9 cellular contexts compared by ENCODE assay signal in the genomic region with DNA sequence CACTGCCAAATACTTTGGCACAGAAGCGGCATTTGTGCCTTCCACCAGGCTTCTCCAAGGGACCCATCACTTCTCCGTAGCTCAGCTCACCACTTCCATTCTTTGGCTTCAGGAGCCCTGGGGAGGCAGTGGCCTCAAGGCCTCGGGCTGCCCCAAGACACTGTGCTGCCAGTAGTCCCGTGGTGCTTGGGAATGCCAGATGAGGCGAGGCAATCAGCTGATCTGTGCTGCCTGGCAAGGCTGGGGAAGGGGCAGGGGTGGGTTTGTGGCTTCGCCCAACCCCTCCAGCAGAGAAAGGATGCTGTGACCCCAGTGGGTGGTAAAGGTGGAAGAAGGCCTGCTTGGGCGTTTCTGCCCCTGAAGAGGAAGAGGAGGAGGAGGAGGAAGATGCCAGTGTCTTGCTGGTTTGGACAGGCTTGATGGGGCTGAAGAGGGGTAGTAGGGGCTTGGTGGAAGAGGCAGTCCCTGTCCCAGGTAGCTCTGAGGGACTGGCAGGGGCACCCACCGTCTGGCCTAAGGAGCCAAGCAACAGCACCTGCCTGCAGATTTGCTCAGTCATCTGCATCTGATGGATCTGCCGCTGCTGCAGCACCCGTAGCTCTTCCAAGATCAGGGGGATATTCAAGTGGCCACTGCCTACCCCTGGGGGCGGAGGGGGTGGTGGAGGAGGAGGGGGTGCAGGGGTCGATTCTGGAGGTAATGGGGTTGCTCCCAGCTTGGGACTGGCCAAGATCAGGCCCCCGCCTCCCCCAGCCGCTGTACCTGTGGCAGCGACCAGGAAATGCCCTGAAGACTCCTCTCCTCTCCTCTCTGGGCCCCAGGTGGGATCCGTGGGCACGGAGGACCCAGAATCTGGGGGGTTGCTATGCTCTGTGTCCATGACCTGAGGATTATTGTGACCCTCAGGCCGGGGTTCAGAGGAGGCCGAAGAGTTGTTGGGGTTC. TPM values are rescaled to one million over a fixed set of nuclear protein-coding genes. Genes with fewer than 3 reads are reported as not detected.
DNase-seq lines count a peak whose midpoint lies in the region; ATAC-seq and TF ChIP-seq lines count a peak whose summit lies in the region.
"Had no signal": no experiment of that assay in that cellular context is flagged by ENCODE, and none has a peak within 500 bp of the region (broad histone marks: within the 10 kb centered on the region; RNA-seq: fewer than 3 reads in every experiment).

No MANE protein-coding gene starts in this region.

- no peak for ATAC-seq in activated CD8-positive, alpha-beta memory T cell treated with anti-CD3 and anti-CD28 coated beads, Interleukin-2, amount 10 ng/mL, durations not matched to agents 7 days and 5 days
- ATAC-seq in HG03095 (IDR thresholded peaks at IDR 0.05; ENCODE audit: unreplicated experiment) (no peak), gastrocnemius medialis (no peak)

- H3K27me3 ChIP-seq in kidney epithelial cell (ENCODE audit: control insufficient read depth, insufficient read depth, low read length) (no peaks in the 10 kb centered on the region), subcutaneous abdominal adipose tissue (ENCODE audit: control insufficient read depth in 5 of 5, insufficient read depth in 4 of 5, low read length in 5 of 5) (no peaks in the 10 kb centered on the region), gastrocnemius medialis (peaks cover 0 to 6% (median 0%) of the 10 kb centered on the region in 3 donors)

- no peaks in the 10 kb centered on the region for H3K9me3 Mint-ChIP-seq in activated CD8-positive, alpha-beta memory T cell treated with anti-CD3 and anti-CD28 coated beads, Interleukin-2, amount 10 ng/mL, durations not matched to agents 7 days and 5 days (ENCODE audit: low read depth)
- no peaks in the 10 kb centered on the region for H3K9me3 Mint-ChIP-seq in activated naive CD8-positive, alpha-beta T cell treated with anti-CD3 and anti-CD28 coated beads for 36 hours

- H3K4me1 Mint-ChIP-seq in activated CD8-positive, alpha-beta memory T cell treated with anti-CD3 and anti-CD28 coated beads, Interleukin-2, amount 10 ng/mL, durations not matched to agents 7 days and 5 days, result peaks cover 13% of the 10 kb centered on the region
- peaks cover 22% of the 10 kb centered on the region for H3K4me1 Mint-ChIP-seq in activated naive CD8-positive, alpha-beta T cell treated with anti-CD3 and anti-CD28 coated beads for 36 hours

- no peak for TF ChIP-seq POLR2A in gastrocnemius medialis (IDR thresholded peaks at IDR 0.05)

- no peak overlapping the region for H3K27ac Mint-ChIP-seq in activated CD8-positive, alpha-beta memory T cell treated with anti-CD3 and anti-CD28 coated beads, Interleukin-2, amount 10 ng/mL, durations not matched to agents 7 days and 5 days
- H3K27ac Mint-ChIP-seq in activated naive CD8-positive, alpha-beta T cell treated with anti-CD3 and anti-CD28 coated beads for 36 hours, result no peak overlapping the region

- H3K27me3 Mint-ChIP-seq in activated CD8-positive, alpha-beta memory T cell treated with anti-CD3 and anti-CD28 coated beads, Interleukin-2, amount 10 ng/mL, durations not matched to agents 7 days and 5 days, result peaks cover 17% of the 10 kb centered on the region
- no peaks in the 10 kb centered on the region for H3K27me3 Mint-ChIP-seq in activated naive CD8-positive, alpha-beta T cell treated with anti-CD3 and anti-CD28 coated beads for 36 hours

- no peaks in the 10 kb centered on the region for H3K36me3 Mint-ChIP-seq in activated CD8-positive, alpha-beta memory T cell treated with anti-CD3 and anti-CD28 coated beads, Interleukin-2, amount 10 ng/mL, durations not matched to agents 7 days and 5 days
- H3K36me3 Mint-ChIP-seq in activated naive CD8-positive, alpha-beta T cell treated with anti-CD3 and anti-CD28 coated beads for 36 hours, result no peaks in the 10 kb centered on the region

- no peaks in the 10 kb centered on the region for H3K9me3 ChIP-seq in subcutaneous abdominal adipose tissue (ENCODE audit: control insufficient read depth in 5 of 5, low read length in 5 of 5)
- no peaks in the 10 kb centered on the region for H3K9me3 ChIP-seq in gastrocnemius medialis

- in situ Hi-C loops in gastrocnemius medialis (cut with MboI; ENCODE audit: low sequenced_read_pairs in 4 of 4), result no loop called here

- peaks cover 0 to 18% (median 12%) of the 10 kb centered on the region in 5 donors for H3K4me1 ChIP-seq in subcutaneous abdominal adipose tissue (ENCODE audit: control insufficient read depth in 5 of 5, insufficient read depth in 5 of 5, low read length in 5 of 5)
- H3K4me1 ChIP-seq in gastrocnemius medialis, result peaks cover 0 to 5% of the 10 kb centered on the region in 2 donors

- H3K36me3 ChIP-seq in kidney epithelial cell (ENCODE audit: control insufficient read depth, insufficient read depth, low read length) (peaks cover 1% of the 10 kb centered on the region), subcutaneous abdominal adipose tissue (ENCODE audit: control insufficient read depth in 5 of 5, insufficient read depth in 5 of 5, low read length in 5 of 5) (no peaks in the 10 kb centered on the region), gastrocnemius medialis (no peaks in the 10 kb centered on the region)

- CTCF ChIA-PET in activated CD8-positive, alpha-beta memory T cell treated with anti-CD3 and anti-CD28 coated beads, Interleukin-2, amount 10 ng/mL, durations not matched to agents 7 days and 5 days (lab: Charles Lee), result interaction anchor here (2.2 kb wide), 1 partner anchor 32 kb away, joined by 11 read pairs; no protein-coding TSS in a partner anchor

- peak overlapping the region; percentile 70 for H3K4me3 Mint-ChIP-seq in activated CD8-positive, alpha-beta memory T cell treated with anti-CD3 and anti-CD28 coated beads, Interleukin-2, amount 10 ng/mL, durations not matched to agents 7 days and 5 days
- peak overlapping the region; percentile 80 for H3K4me3 Mint-ChIP-seq in activated naive CD8-positive, alpha-beta T cell treated with anti-CD3 and anti-CD28 coated beads for 36 hours

- H3K27ac ChIP-seq in subcutaneous abdominal adipose tissue (ENCODE audit: low read depth, low read length) (no peak overlapping the region), gastrocnemius medialis (no peak overlapping the region)

- no peak for TF ChIP-seq CTCF in kidney epithelial cell (IDR thresholded peaks at IDR 0.05; ENCODE audit: insufficient read depth, low read length, poor library complexity, severe bottlenecking)
- no peak for TF ChIP-seq CTCF in gastrocnemius medialis (IDR thresholded peaks at IDR 0.05 in 4 of 5, conservative IDR thresholded peaks at IDR 0.05 in 1 of 5)

- H3K4me3 ChIP-seq in kidney epithelial cell (ENCODE audit: low read depth, low read length), result peak overlapping the region; percentile 90
- peak overlapping the region in 3 of 5 donors; percentile 72 to 73 (median 73) for H3K4me3 ChIP-seq in subcutaneous abdominal adipose tissue (ENCODE audit: low read depth in 1 of 5, low read length in 5 of 5)
- H3K4me3 ChIP-seq in gastrocnemius medialis, result peak overlapping the region in 2 of 4 donors; percentile 74 to 85

- intact Hi-C loops in gastrocnemius medialis (cut with DNase I; ENCODE audit: low total_unique reads), result no loop called here

- no peak for DNase-seq in activated CD8-positive, alpha-beta memory T cell treated with anti-CD3 and anti-CD28 coated beads, Interleukin-2, amount 10 ng/mL, durations not matched to agents 7 days and 5 days
- no peak for DNase-seq in activated CD8-positive, alpha-beta memory T cell treated with anti-CD3 and anti-CD28 coated beads, Interleukin-2, amount 50 U/mL, for 4 hours
- no peak for DNase-seq in activated naive CD8-positive, alpha-beta T cell treated with anti-CD3 and anti-CD28 coated beads for 36 hours
- DNase-seq in kidney epithelial cell (ENCODE audit: low read depth) (no peak), NCI-H1694 treated with DMSO at 0.1 percent for 48 hours (lab: John Stamatoyannopoulos, UW) (no peak), gastrocnemius medialis (no peak)

- no peak overlapping the region for H3K9ac ChIP-seq in subcutaneous abdominal adipose tissue (ENCODE audit: low read length in 5 of 5)

RNA-seq across cellular contexts. Expression of gene SALL2, which starts 1.3 kb away (rescaled TPM):
- 1 to 10 TPM; 1.3 to 1.5 TPM for total RNA-seq in activated CD8-positive, alpha-beta memory T cell treated with anti-CD3 and anti-CD28 coated beads, Interleukin-2, amount 10 ng/mL, durations not matched to agents 7 days and 5 days
- 1 to 10 TPM; 4.4 to 5.2 TPM for total RNA-seq in activated naive CD8-positive, alpha-beta T cell treated with anti-CD3 and anti-CD28 coated beads for 36 hours
- total RNA-seq in kidney epithelial cell (14.2 and 17.1 TPM in 2 replicates), gastrocnemius medialis (1 to 10 TPM in 3 of 4 donors, under 1 TPM in 1; 0.80 to 2.0 (median 1.1) TPM)

RNA-seq across cellular contexts. Expression of gene METTL3, which starts 13.7 kb away (rescaled TPM):
- total RNA-seq in activated CD8-positive, alpha-beta memory T cell treated with anti-CD3 and anti-CD28 coated beads, Interleukin-2, amount 10 ng/mL, durations not matched to agents 7 days and 5 days, result 10 to 100 TPM; 93.5 to 94.1 TPM
- total RNA-seq in activated naive CD8-positive, alpha-beta T cell treated with anti-CD3 and anti-CD28 coated beads for 36 hours, result 10 to 100 TPM; 52.2 to 54.2 TPM
- 37.7 and 40.4 TPM in 2 replicates for total RNA-seq in kidney epithelial cell
- total RNA-seq in gastrocnemius medialis, result 10 to 100 TPM; 16.5 to 52.4 (median 34.6) TPM

RNA-seq across cellular contexts. Expression of gene TOX4, which starts 47.9 kb away (rescaled TPM):
- total RNA-seq in activated CD8-positive, alpha-beta memory T cell treated with anti-CD3 and anti-CD28 coated beads, Interleukin-2, amount 10 ng/mL, durations not matched to agents 7 days and 5 days, result 10 to 100 TPM; 72.7 to 87.1 TPM
- 10 to 100 TPM; 76.5 to 78.0 TPM for total RNA-seq in activated naive CD8-positive, alpha-beta T cell treated with anti-CD3 and anti-CD28 coated beads for 36 hours
- total RNA-seq in kidney epithelial cell, result 67.4 and 84.5 TPM in 2 replicates
- 100 to 1,000 TPM in 2 of 4 donors, 10 to 100 TPM in 2; 57.2 to 135 (median 112) TPM for total RNA-seq in gastrocnemius medialis

RNA-seq across cellular contexts. Expression of gene RAB2B, which starts 48.1 kb away (rescaled TPM):
- total RNA-seq in activated CD8-positive, alpha-beta memory T cell treated with anti-CD3 and anti-CD28 coated beads, Interleukin-2, amount 10 ng/mL, durations not matched to agents 7 days and 5 days, result 10 to 100 TPM; 26.1 to 28.2 TPM
- 10 to 100 TPM; 17.3 to 21.0 TPM for total RNA-seq in activated naive CD8-positive, alpha-beta T cell treated with anti-CD3 and anti-CD28 coated beads for 36 hours
- 27.5 and 29.5 TPM in 2 replicates for total RNA-seq in kidney epithelial cell
- 10 to 100 TPM in 1 of 4 donors, 1 to 10 TPM in 3; 4.8 to 13.6 (median 8.0) TPM for total RNA-seq in gastrocnemius medialis

RNA-seq across cellular contexts. Expression of gene OR10G3, which starts 55.0 kb away (rescaled TPM):
- not detected for total RNA-seq in activated CD8-positive, alpha-beta memory T cell treated with anti-CD3 and anti-CD28 coated beads, Interleukin-2, amount 10 ng/mL, durations not matched to agents 7 days and 5 days
- not detected for total RNA-seq in activated naive CD8-positive, alpha-beta T cell treated with anti-CD3 and anti-CD28 coated beads for 36 hours
- total RNA-seq in kidney epithelial cell (not detected in 2 replicates), gastrocnemius medialis (not detected)
- total RNA-seq: left lobe of liver had no signal
